8 cellular contexts compared by ENCODE assay signal in the genomic region with DNA sequence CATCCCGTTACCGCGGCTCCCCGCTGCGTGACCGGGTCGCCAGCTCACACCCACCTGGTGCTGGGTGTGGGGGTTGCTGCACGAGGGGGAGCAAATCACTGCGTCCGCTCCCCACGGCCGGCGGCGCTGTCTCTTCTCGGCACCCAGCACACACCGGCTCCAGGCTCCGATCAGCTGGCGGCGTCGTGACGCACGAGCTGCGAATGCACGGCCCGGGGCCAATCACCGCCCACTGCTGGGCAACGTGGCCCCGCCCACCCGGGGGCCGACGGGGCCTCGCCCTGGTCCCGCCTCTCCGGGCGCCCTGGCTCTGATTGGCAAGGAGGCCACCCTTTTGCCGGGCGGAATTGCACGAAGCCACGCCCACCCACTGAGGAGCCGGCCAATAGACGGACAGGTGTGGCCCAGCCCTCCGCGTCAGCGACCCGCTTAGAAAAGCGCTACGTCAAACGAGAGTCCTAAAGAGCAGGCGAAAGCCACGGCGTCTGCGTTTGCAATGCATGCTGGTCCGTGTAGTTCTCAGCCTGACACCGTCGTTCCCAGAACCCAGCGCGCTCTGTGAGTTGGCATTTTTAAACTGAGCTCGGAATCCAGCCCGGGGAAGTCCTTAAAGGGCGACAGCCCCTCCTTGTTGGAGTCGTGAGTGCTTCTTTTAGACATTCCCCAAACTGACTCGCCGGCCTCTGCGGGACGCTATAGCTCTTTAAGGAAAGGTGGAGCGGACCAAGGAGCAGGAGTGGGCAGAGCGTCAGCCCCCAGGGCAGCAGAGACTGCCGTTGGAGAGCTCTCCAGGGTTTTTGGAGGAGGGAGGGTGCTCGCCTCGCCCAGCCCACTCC. TPM values are rescaled to one million over a fixed set of nuclear protein-coding genes. Genes with fewer than 3 reads are reported as not detected.
DNase-seq lines count a peak whose midpoint lies in the region; ATAC-seq and TF ChIP-seq lines count a peak whose summit lies in the region.

No MANE protein-coding gene starts in this region.

- peak overlapping the region; percentile 95 for H3K27ac Mint-ChIP-seq in T-helper 17 cell

- ATAC-seq in HG02884 (IDR thresholded peaks at IDR 0.05; ENCODE audit: unreplicated experiment) (peak; percentile 72), T-helper 17 cell (peak; percentile 87), psoas muscle (peak; percentile 59 to 62 (median 62))

- TF ChIP-seq POLR2A in uterus (IDR thresholded peaks at IDR 0.05): peak; percentile 96 to 99

- H3K36me3 Mint-ChIP-seq in T-helper 17 cell (ENCODE audit: low read depth): no peaks in the 10 kb centered on the region

- DNase-seq in GM13977 (ENCODE audit: low spot score) (peak; percentile 100), NCI-H1694 (lab: John Stamatoyannopoulos, UW) (peak; percentile 99), T-helper 17 cell (peak; percentile 100), anterior cingulate cortex (lab: John Stamatoyannopoulos, UW) (peak; percentile 89 to 100 (median 100)), right atrium auricular region (ENCODE audit: low spot score) (peak; percentile 100), psoas muscle (peak; percentile 100), uterus (peak; percentile 100)

- H3K4me3 Mint-ChIP-seq in T-helper 17 cell: peak overlapping the region; percentile 97

- H3K27me3 Mint-ChIP-seq in T-helper 17 cell: no peaks in the 10 kb centered on the region

- peaks cover 27% of the 10 kb centered on the region for H3K4me1 Mint-ChIP-seq in T-helper 17 cell

- peak overlapping the region; percentile 100 for H3K27ac ChIP-seq in right atrium auricular region
- peak overlapping the region; percentile 100 for H3K27ac ChIP-seq in psoas muscle
- peak overlapping the region; percentile 100 for H3K27ac ChIP-seq in uterus

- H3K27me3 ChIP-seq in right atrium auricular region: no peaks in the 10 kb centered on the region
- H3K27me3 ChIP-seq in psoas muscle (ENCODE audit: insufficient read depth in 3 of 3, low read length in 2 of 3): no peaks in the 10 kb centered on the region
- H3K27me3 ChIP-seq in uterus: no peaks in the 10 kb centered on the region

- intact Hi-C loops in psoas muscle (cut with DNase I) (loop anchor here in 1 of 2 donors (2.0 to 5.0 kb wide), 2 partner anchors 69 to 151 kb away; no protein-coding TSS in a partner anchor), uterus (cut with DNase I; ENCODE audit: low total_unique reads) (no loop called here)

- H3K36me3 ChIP-seq in right atrium auricular region (peaks cover 36% of the 10 kb centered on the region), psoas muscle (ENCODE audit: insufficient read depth in 1 of 2, low read depth in 1 of 2) (peaks cover 3 to 31% of the 10 kb centered on the region in 2 donors), uterus (no peaks in the 10 kb centered on the region)

- H3K9me3 ChIP-seq in T-helper 17 cell (ENCODE audit: control insufficient read depth, low read length, poor library complexity, severe bottlenecking) (no peaks in the 10 kb centered on the region), right atrium auricular region (no peaks in the 10 kb centered on the region), psoas muscle (no peaks in the 10 kb centered on the region), uterus (no peaks in the 10 kb centered on the region)

- peaks cover 0 to 55% of the 10 kb centered on the region in 2 donors for H3K4me1 ChIP-seq in right atrium auricular region
- peaks cover 55% of the 10 kb centered on the region for H3K4me1 ChIP-seq in psoas muscle
- H3K4me1 ChIP-seq in uterus: peaks cover 0 to 12% of the 10 kb centered on the region in 2 donors

- 0 to 1% (median 0%) methylated on average over 64 to 70 of the region's 70 CpGs for WGBS in psoas muscle, 3 donors

- H3K4me3 ChIP-seq in right atrium auricular region (peak overlapping the region; percentile 86 to 100), psoas muscle (peak overlapping the region; percentile 97), uterus (peak overlapping the region; percentile 95 to 98)

- peak; percentile 14 for TF ChIP-seq CTCF in GM13977 (IDR thresholded peaks at IDR 0.05; ENCODE audit: extremely low read depth, insufficient read depth, missing control alignments)
- peak in 1 of 2 donors; percentile 35 for TF ChIP-seq CTCF in right atrium auricular region (IDR thresholded peaks at IDR 0.05)
- TF ChIP-seq CTCF in psoas muscle (IDR thresholded peaks at IDR 0.05): no peak
- TF ChIP-seq CTCF in uterus (IDR thresholded peaks at IDR 0.05): peak in 2 of 4 experiments; percentile 14 to 36

- in situ Hi-C loops in GM13977 (cut with MboI; ENCODE audit: low pct_unique_long_range_greater_than_20kb, low sequenced_read_pairs, unreplicated experiment): loop anchor here (25.0 kb wide), 1 partner anchor 321 kb away; a partner anchor contains a TSS

RNA-seq across cellular contexts. Expression of a gene that starts 6.1 kb away (rescaled TPM):
- total RNA-seq in T-helper 17 cell: 1 to 10 TPM in 1 of 2 donors, under 1 TPM in 1; 0.26 to 1.4 TPM
- total RNA-seq in right atrium auricular region: 1 to 10 TPM; 1.1 to 3.7 TPM
- 1 to 10 TPM; 1.6 to 2.9 (median 1.9) TPM for total RNA-seq in psoas muscle
- polyA plus RNA-seq in psoas muscle: 1 to 10 TPM; 1.1 to 1.4 (median 1.1) TPM
- total RNA-seq in uterus: 1 to 10 TPM in 3 of 4 donors, under 1 TPM in 1; 0.88 to 8.0 (median 5.4) TPM

RNA-seq across cellular contexts. Expression of a gene that starts 8.2 kb away (rescaled TPM):
- total RNA-seq in T-helper 17 cell (10 to 100 TPM; 38.2 to 41.2 TPM), right atrium auricular region (10 to 100 TPM; 10.9 to 17.9 TPM), psoas muscle (10 to 100 TPM; 15.1 to 23.7 (median 20.8) TPM), uterus (10 to 100 TPM; 23.6 to 40.7 (median 29.9) TPM)
- 10 to 100 TPM; 18.1 to 27.9 (median 18.5) TPM for polyA plus RNA-seq in psoas muscle

RNA-seq across cellular contexts. Expression of a gene that starts 26.4 kb away (rescaled TPM):
- under 1 TPM; 0.29 to 0.67 TPM for total RNA-seq in T-helper 17 cell
- total RNA-seq in right atrium auricular region: 1 to 10 TPM; 1.0 to 1.5 TPM
- total RNA-seq in psoas muscle: 1 to 10 TPM in 2 of 4 donors, under 1 TPM in 2; 0.74 to 4.0 (median 2.2) TPM
- 1 to 10 TPM; 2.4 to 3.9 (median 3.7) TPM for polyA plus RNA-seq in psoas muscle
- total RNA-seq in uterus: 10 to 100 TPM in 2 of 4 donors, 1 to 10 TPM in 1, under 1 TPM in 1; 0.83 to 21.5 (median 10.0) TPM

RNA-seq across cellular contexts. Expression of a gene that starts 31.6 kb away (rescaled TPM):
- total RNA-seq in T-helper 17 cell (100 to 1,000 TPM; 451 to 472 TPM), right atrium auricular region (100 to 1,000 TPM in 1 of 2 donors, 10 to 100 TPM in 1; 90.1 to 144 TPM), psoas muscle (100 to 1,000 TPM; 218 to 305 (median 223) TPM), uterus (100 to 1,000 TPM; 123 to 413 (median 243) TPM)
- 100 to 1,000 TPM in 1 of 3 donors, 10 to 100 TPM in 2; 84.8 to 138 (median 90.2) TPM for polyA plus RNA-seq in psoas muscle

RNA-seq across cellular contexts. Expression of a gene that starts 45.6 kb away (rescaled TPM):
- under 1 TPM in 1 of 2 donors, not detected in 1; 0.52 TPM for total RNA-seq in T-helper 17 cell
- total RNA-seq in right atrium auricular region: 100 to 1,000 TPM; 348 to 498 TPM
- 100 to 1,000 TPM; 300 to 485 (median 454) TPM for total RNA-seq in psoas muscle
- 100 to 1,000 TPM; 236 to 500 (median 365) TPM for polyA plus RNA-seq in psoas muscle
- 100 to 1,000 TPM; 217 to 567 (median 435) TPM for total RNA-seq in uterus

Comparison
In these comparisons a context has a peak if more than half of its experiments do, and no peak if none do; other contexts are left out.
1. Peak in every context shown above with its lines: DNase-seq, ATAC-seq, H3K4me3 ChIP-seq and H3K27ac ChIP-seq.